Comparison of ENCODE assay signal across 26 cellular contexts in genomic region chr20:532530-532929, GRCh38.
"Had no signal": no experiment of that assay in that cellular context is flagged by ENCODE, and none has a peak within 500 bp of the region (broad histone marks: within the 10 kb centered on the region; RNA-seq: fewer than 3 reads in every experiment).

No MANE protein-coding gene starts in this region.

- ATAC-seq: activated CD4-positive, CD25-positive, alpha-beta regulatory T cell treated with anti-CD3 and anti-CD28 coated beads, Interleukin-2, amount 50 U/mL, for 24 hours; heart right ventricle; mucosa of descending colon; natural killer cell treated with Interleukin-12 subunit alpha and Interleukin-12 subunit beta and Interleukin-15 and Interleukin-18, amount 100 ng/mL, for 72 hours; stimulated activated naive B cell treated with anti-CD40 and anti-IgM and Interleukin-4, amounts not matched to agents 10 μg/mL and 1 μg/mL and 100 μg/mL, for 72 hours had no signal

- H3K4me2 ChIP-seq: smooth muscle cell had no signal

- H3K4me3 ChIP-seq: esophagus squamous epithelium, heart right ventricle, left ventricle myocardium inferior, mucosa of descending colon, smooth muscle cell, stomach, thyroid gland had no signal

- H3K27ac ChIP-seq: esophagus squamous epithelium, heart right ventricle, left ventricle myocardium inferior, thyroid gland, VCaP had no signal

- H3K27me3 Mint-ChIP-seq: natural killer cell treated with Interleukin-12 subunit alpha and Interleukin-12 subunit beta and Interleukin-15 and Interleukin-18, amount 100 ng/mL, for 72 hours; stimulated activated naive B cell treated with anti-CD40 and anti-IgM and Interleukin-4, amounts not matched to agents 10 μg/mL and 1 μg/mL and 100 μg/mL, for 72 hours had no signal

- H3K27me3 ChIP-seq: esophagus squamous epithelium, heart right ventricle, stomach, thyroid gland had no signal

- H3K27ac Mint-ChIP-seq: natural killer cell treated with Interleukin-12 subunit alpha and Interleukin-12 subunit beta and Interleukin-15 and Interleukin-18, amount 100 ng/mL, for 72 hours; stimulated activated naive B cell treated with anti-CD40 and anti-IgM and Interleukin-4, amounts not matched to agents 10 μg/mL and 1 μg/mL and 100 μg/mL, for 72 hours; T-helper 1 cell treated with Interleukin-12 subunit alpha and Interleukin-12 subunit beta and Interleukin-4 antibody, amounts not matched to agents 30 μg/mL and 1 μg/mL, for 36 hours had no signal

- DNase-seq: activated CD4-positive, alpha-beta T cell treated with anti-CD3 and anti-CD28 coated beads for 48 hours; activated CD4-positive, alpha-beta T cell treated with anti-CD3 and anti-CD28 coated beads, Interleukin-2, amount 50 U/mL, for 48 hours; activated CD8-positive, alpha-beta memory T cell treated with anti-CD3 and anti-CD28 coated beads for 24 hours; activated gamma-delta T cell treated with Interleukin-2 at 50 U/mL for 16 hours; activated naive CD4-positive, alpha-beta T cell treated with anti-CD3 and anti-CD28 coated beads, Interleukin-2, amount 50 U/mL, for 16 hours; activated T-cell treated with anti-CD3 and anti-CD28 coated beads, Interleukin-2, amount 50 U/mL, for 1 hour; amniotic stem cell; caudate nucleus; cortex of kidney; esophagus squamous epithelium; foreskin melanocyte; heart right ventricle; kidney glomerular epithelial cell; left ventricle myocardium inferior; mucosa of descending colon; stimulated activated CD4-positive, alpha-beta T cell treated with anti-CD3 and anti-CD28 coated beads, Interleukin-1b, Interleukin-23, amount 100 ng/mL, for 48 hours; stimulated activated naive B cell treated with anti-CD40 and anti-IgM and Interleukin-4, amounts not matched to agents 10 μg/mL and 1 μg/mL and 100 μg/mL, for 72 hours; stomach; SW 1271; T-helper 9 cell; thyroid gland had no signal

- H3K9me3 Mint-ChIP-seq: natural killer cell treated with Interleukin-12 subunit alpha and Interleukin-12 subunit beta and Interleukin-15 and Interleukin-18, amount 100 ng/mL, for 72 hours had no signal

- H3K4me3 Mint-ChIP-seq: natural killer cell treated with Interleukin-12 subunit alpha and Interleukin-12 subunit beta and Interleukin-15 and Interleukin-18, amount 100 ng/mL, for 72 hours; stimulated activated naive B cell treated with anti-CD40 and anti-IgM and Interleukin-4, amounts not matched to agents 10 μg/mL and 1 μg/mL and 100 μg/mL, for 72 hours; T-helper 1 cell treated with Interleukin-12 subunit alpha and Interleukin-12 subunit beta and Interleukin-4 antibody, amounts not matched to agents 30 μg/mL and 1 μg/mL, for 36 hours had no signal

- H3K9me3 ChIP-seq: esophagus squamous epithelium, mucosa of descending colon, thyroid gland had no signal
